3 cellular contexts compared by ENCODE assay signal in genomic region chr5:57713535-57713934, GRCh38.
TF ChIP-seq lines count a peak whose summit lies in the region.

No MANE protein-coding gene starts in this region.

TF ChIP-seq in HEK293, 187 proteins besides CTCF, POLR2A, EP300 and RAD21:
- TF ChIP-seq SETDB1 (IDR thresholded peaks at IDR 0.05; ENCODE audit: insufficient read length, low read length): peak; percentile 58

TF ChIP-seq in K562, 482 proteins besides CTCF, POLR2A, EP300 and RAD21:
- peak; percentile 65; the same call in 1 of the 2 replicates for TF ChIP-seq ZNF431 (CRISPR knock-in tag; IDR thresholded peaks at IDR 0.05)

TF ChIP-seq in HepG2, 621 proteins besides CTCF, POLR2A, EP300 and RAD21:
- TF ChIP-seq ZNF431 (CRISPR knock-in tag; IDR thresholded peaks at IDR 0.05; ENCODE audit: borderline replicate concordance, low read depth): peak; percentile 81; the same call in 1 of the 2 replicates
